9 cellular contexts compared by ENCODE assay signal in genomic region chr22:22576244-22576988, GRCh38. TPM values are rescaled to one million over a fixed set of nuclear protein-coding genes. Genes with fewer than 3 reads are reported as not detected.
A peak's percentile ranks its signal among the peaks of the same experiment; 100 is the strongest.
DNase-seq lines count a peak whose midpoint lies in the region; ATAC-seq and TF ChIP-seq lines count a peak whose summit lies in the region.
"Had no signal": no experiment of that assay in that cellular context is flagged by ENCODE, and none has a peak within 500 bp of the region (broad histone marks: within the 10 kb centered on the region; RNA-seq: fewer than 3 reads in every experiment).

No MANE protein-coding gene starts in this region.

- H3K9ac ChIP-seq in colonic mucosa (ENCODE audit: low read depth in 2 of 2, low read length in 2 of 2): no peak overlapping the region

- DNase-seq in ELR (ENCODE audit: low read depth): peak; percentile 43
- peak; percentile 38 to 48 for DNase-seq in Kasumi-1 (lab: John Stamatoyannopoulos, UW)
- DNase-seq in SW480 (ENCODE audit: low spot score): peak; percentile 39
- peak; percentile 39 for DNase-seq in colonic mucosa
- DNase-seq in medulla oblongata (ENCODE audit: extremely low spot score): peak; percentile 49

- H3K27ac ChIP-seq in colonic mucosa: no peak overlapping the region

- no peaks in the 10 kb centered on the region for H3K27me3 ChIP-seq in colonic mucosa

- peak; percentile 63 for TF ChIP-seq CTCF in colonic mucosa (IDR thresholded peaks at IDR 0.05)

- intact Hi-C loops in colonic mucosa (cut with DNase I): no loop called here

- no peaks in the 10 kb centered on the region for H3K4me1 ChIP-seq in colonic mucosa

- no peak for ATAC-seq in HG02840 (IDR thresholded peaks at IDR 0.05; ENCODE audit: low FRiP score, unreplicated experiment)
- ATAC-seq in HG03442 (IDR thresholded peaks at IDR 0.05; ENCODE audit: unreplicated experiment): no peak
- no peak for ATAC-seq in GM18907 (IDR thresholded peaks at IDR 0.05; ENCODE audit: unreplicated experiment)

- H3K4me3 ChIP-seq in colonic mucosa: no peak overlapping the region

- no peaks in the 10 kb centered on the region for H3K36me3 ChIP-seq in colonic mucosa

- H3K9me3 ChIP-seq in colonic mucosa: no peaks in the 10 kb centered on the region

RNA-seq across cellular contexts. Expression of gene PRAME, which starts 17.4 kb away (rescaled TPM):
- 1 to 10 TPM in 1 of 2 donors, not detected in 1; 2.8 TPM for total RNA-seq in colonic mucosa
- total RNA-seq: T-helper 2 cell treated with Interferon-gamma antibody and Interleukin-4, amounts not matched to agents 100 ng/mL and 5 ng/mL, for 36 hours had no signal

RNA-seq across cellular contexts. Expression of gene ZNF280A, which starts 56.3 kb away (rescaled TPM):
- total RNA-seq in colonic mucosa: not detected
- total RNA-seq: T-helper 2 cell treated with Interferon-gamma antibody and Interleukin-4, amounts not matched to agents 100 ng/mL and 5 ng/mL, for 36 hours had no signal
